Comparison of ENCODE assay signal across 22 cellular contexts in genomic region chr5:2249442-2249841, GRCh38.
"Had no signal": no experiment of that assay in that cellular context is flagged by ENCODE, and none has a peak within 500 bp of the region (broad histone marks: within the 10 kb centered on the region; RNA-seq: fewer than 3 reads in every experiment).

No MANE protein-coding gene starts in this region.

- DNase-seq: cortex of kidney; effector CD8-positive, alpha-beta T cell; effector memory CD8-positive, alpha-beta T cell; endodermal cell; erythroblast; esophagus squamous epithelium; foreskin fibroblast; foreskin melanocyte; gastrocnemius medialis; glutamatergic neuron; head of caudate nucleus; heart right ventricle; hippocampal formation; left cardiac atrium; left ventricle myocardium superior; lower lobe of right lung; mesenchymal stem cell; midbrain; mucosa of descending colon had no signal

- H3K27ac ChIP-seq: epithelial cell of prostate, esophagus squamous epithelium, gastrocnemius medialis, heart right ventricle, left lung, lower lobe of right lung had no signal

- H3K4me3 ChIP-seq: esophagus squamous epithelium, gastrocnemius medialis, heart right ventricle, left lung, lower lobe of right lung, mucosa of descending colon had no signal

- H3K4me1 ChIP-seq: esophagus squamous epithelium, gastrocnemius medialis, heart right ventricle, left lung, lower lobe of right lung had no signal

- H3K36me3 ChIP-seq: esophagus squamous epithelium, gastrocnemius medialis, heart right ventricle, left lung, lower lobe of right lung had no signal

- H3K9me3 ChIP-seq: esophagus squamous epithelium, gastrocnemius medialis, lower lobe of right lung, mucosa of descending colon had no signal

- ATAC-seq: effector memory CD8-positive, alpha-beta T cell; esophagus mucosa; gastrocnemius medialis; heart right ventricle; left cardiac atrium; left lung; left ventricle myocardium superior; lower lobe of right lung; mucosa of descending colon had no signal

- H3K27me3 ChIP-seq: gastrocnemius medialis had no signal
